28 cellular contexts compared by ENCODE assay signal in the genomic region with DNA sequence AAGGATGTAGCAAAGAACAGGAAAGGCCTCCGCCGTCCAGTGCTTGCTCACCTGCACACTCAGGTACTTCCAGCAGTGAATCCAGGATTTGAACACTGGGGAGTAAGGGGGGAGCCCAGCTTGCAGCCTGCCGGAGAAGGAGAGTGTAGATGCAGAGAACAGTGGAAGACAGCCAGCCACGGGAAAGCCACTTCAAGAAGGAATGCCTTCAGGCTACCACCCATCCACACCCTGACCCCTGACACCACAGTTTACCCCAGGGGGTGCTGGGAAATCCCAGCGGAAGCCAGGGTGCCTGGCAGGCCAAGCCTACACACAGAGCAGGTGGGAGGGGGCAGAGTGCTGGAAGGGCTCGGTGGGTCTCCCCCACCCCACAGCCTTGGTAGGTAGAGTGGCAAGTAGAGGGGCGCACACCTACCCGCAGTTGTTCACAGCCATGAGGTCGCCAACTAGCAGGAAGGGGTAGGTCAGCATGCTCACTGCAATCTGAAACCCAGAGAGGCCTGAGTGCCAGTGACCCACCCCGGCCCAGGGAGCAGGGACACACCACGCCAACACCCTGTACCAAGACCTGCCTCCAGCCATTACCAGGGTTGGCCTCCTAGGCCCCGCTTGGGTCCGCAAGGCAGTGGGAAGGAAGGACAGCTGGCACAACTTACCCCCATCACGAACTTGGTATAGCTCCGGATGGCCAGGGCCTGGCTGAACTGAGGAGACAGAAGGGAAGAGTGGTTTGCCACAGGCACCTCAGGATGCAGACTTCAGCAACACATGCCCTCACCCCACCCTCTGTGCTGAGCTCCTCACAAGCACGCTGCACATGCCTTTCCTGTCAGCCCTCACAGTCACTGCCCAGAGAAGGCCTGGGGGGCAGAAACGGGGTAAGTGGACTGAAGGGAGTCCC. TPM values are rescaled to one million over a fixed set of nuclear protein-coding genes. Genes with fewer than 3 reads are reported as not detected.
DNase-seq lines count a peak whose midpoint lies in the region; ATAC-seq, FAIRE-seq and TF ChIP-seq lines count a peak whose summit lies in the region.
"Had no signal": no experiment of that assay in that cellular context is flagged by ENCODE, and none has a peak within 500 bp of the region (broad histone marks: within the 10 kb centered on the region; RNA-seq: fewer than 3 reads in every experiment).

No MANE protein-coding gene starts in this region.

- H3K4me3 ChIP-seq in SK-N-SH (ENCODE audit: low read depth in 2 of 2, low read length in 1 of 2), result no peak overlapping the region
- H3K4me3 ChIP-seq in BLaER1, result no peak overlapping the region
- no peak overlapping the region for H3K4me3 ChIP-seq in astrocyte (ENCODE audit: insufficient read depth, low read depth, low read length)
- H3K4me3 ChIP-seq in neuronal stem cell (ENCODE audit: low read length in 2 of 2), result peak overlapping the region in 1 of 2 donors; percentile 27
- no peak overlapping the region for H3K4me3 ChIP-seq in PC-3 (ENCODE audit: low read length)
- H3K4me3 ChIP-seq: mucosa of descending colon had no signal

- no peaks in the 10 kb centered on the region for H3K9me3 Mint-ChIP-seq in astrocyte (ENCODE audit: unreplicated experiment)
- no peaks in the 10 kb centered on the region for H3K9me3 Mint-ChIP-seq in activated CD4-positive, alpha-beta T cell treated with anti-CD3 and anti-CD28 coated beads, Interleukin-2, amount 10 ng/mL, durations not matched to agents 24 days and 14 days
- H3K9me3 Mint-ChIP-seq: CD8-positive, alpha-beta memory T cell; central memory CD8-positive, alpha-beta T cell; H9; neural crest cell had no signal

- H3K23ac ChIP-seq in neuronal stem cell (ENCODE audit: low read depth, low read length, poor library complexity), result peak overlapping the region; percentile 10

- no peak overlapping the region for H3K18ac ChIP-seq in neuronal stem cell (ENCODE audit: low read length)

- TF ChIP-seq CTCF in SK-N-SH (IDR thresholded peaks at IDR 0.05) (no peak), astrocyte (IDR thresholded peaks at IDR 0.05; ENCODE audit: insufficient read depth, low read depth, low read length) (no peak), PC-3 (conservative IDR thresholded peaks at IDR 0.05; ENCODE audit: low read depth, low read length) (no peak)

- no peaks in the 10 kb centered on the region for H3K4me1 ChIP-seq in SK-N-SH (ENCODE audit: control insufficient read depth in 1 of 2, insufficient read depth in 2 of 2, low read depth in 1 of 2, low read length in 1 of 2)
- peaks cover 43% of the 10 kb centered on the region for H3K4me1 ChIP-seq in BLaER1
- H3K4me1 ChIP-seq in astrocyte (ENCODE audit: insufficient read depth, low read length), result no peaks in the 10 kb centered on the region
- no peaks in the 10 kb centered on the region for H3K4me1 ChIP-seq in neuronal stem cell (ENCODE audit: control insufficient read depth in 2 of 2, insufficient read depth in 1 of 2, low read depth in 1 of 2, low read length in 2 of 2)
- H3K4me1 ChIP-seq in PC-3 (ENCODE audit: insufficient read depth, low read length), result no peaks in the 10 kb centered on the region

- H2AFZ ChIP-seq in SK-N-SH (ENCODE audit: low read depth) (no peak overlapping the region), astrocyte (ENCODE audit: low read depth, low read length) (no peak overlapping the region), neuronal stem cell (ENCODE audit: low read length) (no peak overlapping the region), PC-3 (ENCODE audit: low read length) (no peak overlapping the region)

- no peaks in the 10 kb centered on the region for H3K9me3 ChIP-seq in SK-N-SH
- no peaks in the 10 kb centered on the region for H3K9me3 ChIP-seq in BLaER1
- H3K9me3 ChIP-seq in astrocyte (ENCODE audit: insufficient read depth, low read depth, low read length), result no peaks in the 10 kb centered on the region
- H3K9me3 ChIP-seq in neuronal stem cell (replicated peaks in 1 of 2; ENCODE audit: control insufficient read depth in 2 of 2, insufficient read depth in 1 of 2, low read depth in 1 of 2, low read length in 2 of 2), result no peaks in the 10 kb centered on the region
- no peaks in the 10 kb centered on the region for H3K9me3 ChIP-seq in PC-3 (ENCODE audit: low read length)
- H3K9me3 ChIP-seq: mucosa of descending colon had no signal

- peaks cover 6% of the 10 kb centered on the region for H3K4me1 Mint-ChIP-seq in astrocyte (ENCODE audit: low read depth, unreplicated experiment)
- no peaks in the 10 kb centered on the region for H3K4me1 Mint-ChIP-seq in activated CD4-positive, alpha-beta T cell treated with anti-CD3 and anti-CD28 coated beads, Interleukin-2, amount 10 ng/mL, durations not matched to agents 24 days and 14 days
- H3K4me1 Mint-ChIP-seq: central memory CD8-positive, alpha-beta T cell; H9; neural crest cell had no signal

- H3K27me3 ChIP-seq in SK-N-SH (ENCODE audit: insufficient read depth), result no peaks in the 10 kb centered on the region
- no peaks in the 10 kb centered on the region for H3K27me3 ChIP-seq in BLaER1
- no peaks in the 10 kb centered on the region for H3K27me3 ChIP-seq in astrocyte (ENCODE audit: insufficient read depth, low read length)
- H3K27me3 ChIP-seq in neuronal stem cell (ENCODE audit: control insufficient read depth in 3 of 3, insufficient read depth in 3 of 3, low read depth in 1 of 3, low read length in 3 of 3), result no peaks in the 10 kb centered on the region
- no peaks in the 10 kb centered on the region for H3K27me3 ChIP-seq in PC-3 (ENCODE audit: low read length)

- no peak for TF ChIP-seq RAD21 in SK-N-SH (IDR thresholded peaks at IDR 0.05; ENCODE audit: low read length)

- no peak overlapping the region for H2BK12ac ChIP-seq in neuronal stem cell (ENCODE audit: low read length)

- H4K8ac ChIP-seq in neuronal stem cell (ENCODE audit: low read depth, low read length), result no peak overlapping the region

- peak overlapping the region; percentile 3 to 39; a peak in 1 of 4 replicates for H3K27ac ChIP-seq in SK-N-SH (ENCODE audit: low read depth in 2 of 2, low read length in 1 of 2)
- H3K27ac ChIP-seq in BLaER1, result peak overlapping the region; percentile 24; the same call in 1 of the 2 replicates
- no peak overlapping the region for H3K27ac ChIP-seq in astrocyte (ENCODE audit: low read depth, low read length)
- no peak overlapping the region for H3K27ac ChIP-seq in neuronal stem cell (replicated peaks; ENCODE audit: low read length)
- no peak overlapping the region for H3K27ac ChIP-seq in PC-3 (ENCODE audit: low read length)
- H3K27ac ChIP-seq: 22Rv1 had no signal

- no peak overlapping the region for H2BK120ac ChIP-seq in neuronal stem cell (ENCODE audit: low read depth, low read length)

- H3K4ac ChIP-seq in neuronal stem cell (ENCODE audit: low read length), result no peak overlapping the region

- no peaks in the 10 kb centered on the region for H3K79me1 ChIP-seq in neuronal stem cell (ENCODE audit: low read depth, low read length)

- CTCF ChIA-PET in SK-N-SH (lab: Yijun Ruan, JAX) (interaction anchor here (1.2 to 4.3 kb wide), 2 partner anchors 48 to 85 kb away, joined by 5 to 13 read pairs; no protein-coding TSS in a partner anchor), PC-3 (lab: Charles Lee) (no interaction called here)

- peaks cover 27% of the 10 kb centered on the region for H3K36me3 Mint-ChIP-seq in astrocyte (ENCODE audit: low read depth, unreplicated experiment)
- peaks cover 64% of the 10 kb centered on the region for H3K36me3 Mint-ChIP-seq in activated CD4-positive, alpha-beta T cell treated with anti-CD3 and anti-CD28 coated beads, Interleukin-2, amount 10 ng/mL, durations not matched to agents 24 days and 14 days (ENCODE audit: low read depth)

- H4K20me1 ChIP-seq in SK-N-SH (ENCODE audit: insufficient read depth) (peaks cover 6% of the 10 kb centered on the region; the same call in 1 of the 2 replicates), BLaER1 (peaks cover 80% of the 10 kb centered on the region), astrocyte (ENCODE audit: insufficient read depth, low read length) (peaks cover 53% of the 10 kb centered on the region), PC-3 (ENCODE audit: low read length) (no peaks in the 10 kb centered on the region)

- peak overlapping the region; percentile 6 for H2BK5ac ChIP-seq in neuronal stem cell (ENCODE audit: low read length)

- peak overlapping the region; percentile 15 for H3K4me3 Mint-ChIP-seq in astrocyte (ENCODE audit: unreplicated experiment)
- H3K4me3 Mint-ChIP-seq in activated CD4-positive, alpha-beta T cell treated with anti-CD3 and anti-CD28 coated beads, Interleukin-2, amount 10 ng/mL, durations not matched to agents 24 days and 14 days, result no peak overlapping the region
- H3K4me3 Mint-ChIP-seq: CD8-positive, alpha-beta memory T cell; central memory CD8-positive, alpha-beta T cell; H9; neural crest cell had no signal

- H3K79me2 ChIP-seq in SK-N-SH (ENCODE audit: insufficient read depth) (no peaks in the 10 kb centered on the region), astrocyte (ENCODE audit: insufficient read depth, low read length) (no peaks in the 10 kb centered on the region), PC-3 (ENCODE audit: low read length) (no peaks in the 10 kb centered on the region)

- H3K4me2 ChIP-seq in SK-N-SH, result no peak overlapping the region
- H3K4me2 ChIP-seq in BLaER1, result no peak overlapping the region
- H3K4me2 ChIP-seq in astrocyte (ENCODE audit: low read length), result no peak overlapping the region
- no peak overlapping the region for H3K4me2 ChIP-seq in neuronal stem cell (ENCODE audit: insufficient read depth, low read length, poor library complexity, severe bottlenecking)
- H3K4me2 ChIP-seq in PC-3 (ENCODE audit: low read length), result no peak overlapping the region

- POLR2A ChIA-PET in SK-N-SH (lab: Yijun Ruan, JAX), result no interaction called here
- POLR2A ChIA-PET in PC-3 (lab: Charles Lee; ENCODE audit: unreplicated experiment), result no interaction called here

- H3K9ac ChIP-seq in SK-N-SH (no peak overlapping the region), BLaER1 (peak overlapping the region; percentile 27; the same call in 1 of the 2 replicates), astrocyte (ENCODE audit: low read length) (no peak overlapping the region), neuronal stem cell (ENCODE audit: low read depth, low read length, poor library complexity) (no peak overlapping the region), PC-3 (ENCODE audit: low read length) (no peak overlapping the region)

- DNase-seq in SK-N-SH (no peak), astrocyte (ENCODE audit: low read depth) (no peak), neuronal stem cell (ENCODE audit: low spot score) (no peak), PC-3 (no peak), NCI-H345 (lab: John Stamatoyannopoulos, UW) (no peak)
- no peak for DNase-seq in activated CD4-positive, alpha-beta T cell treated with anti-CD3 and anti-CD28 coated beads, Interleukin-2, amount 10 ng/mL, durations not matched to agents 24 days and 14 days
- DNase-seq: activated CD4-positive, alpha-beta T cell treated with anti-CD3 and anti-CD28 coated beads for 48 hours; activated CD8-positive, alpha-beta memory T cell treated with anti-CD3 and anti-CD28 coated beads, Interleukin-2, amount 50 U/mL, for 48 hours; activated gamma-delta T cell treated with Interleukin-2 at 50 U/mL for 16 hours; CD8-positive, alpha-beta memory T cell; H9; head of caudate nucleus; Kasumi-1; mucosa of descending colon; NCI-H1048; NCI-H187; NCI-H2227 treated with DMSO at 0.1 percent for 48 hours; NCI-H748 treated with DMSO at 0.1 percent for 48 hours; SHP77 had no signal

- H3K9me2 ChIP-seq in SK-N-SH (no peaks in the 10 kb centered on the region), PC-3 (replicated peaks; ENCODE audit: low read length) (no peaks in the 10 kb centered on the region)

- intact Hi-C loops in activated CD4-positive, alpha-beta T cell treated with anti-CD3 and anti-CD28 coated beads, Interleukin-2, amount 10 ng/mL, durations not matched to agents 24 days and 14 days (cut with micrococcal nuclease), result no loop called here
- intact Hi-C loops in PC-3 (cut with micrococcal nuclease), result no loop called here

- peak overlapping the region; percentile 82 for H3K27ac Mint-ChIP-seq in astrocyte (ENCODE audit: unreplicated experiment)
- H3K27ac Mint-ChIP-seq in activated CD4-positive, alpha-beta T cell treated with anti-CD3 and anti-CD28 coated beads, Interleukin-2, amount 10 ng/mL, durations not matched to agents 24 days and 14 days, result no peak overlapping the region

- peaks cover 48 to 83% of the 10 kb centered on the region in 2 experiments for H3K36me3 ChIP-seq in SK-N-SH (replicated peaks in 1 of 2; ENCODE audit: control insufficient read depth in 1 of 2, insufficient read depth in 2 of 2, low read length in 1 of 2)
- peaks cover 94% of the 10 kb centered on the region for H3K36me3 ChIP-seq in BLaER1
- H3K36me3 ChIP-seq in astrocyte (ENCODE audit: insufficient read depth, low read length), result peaks cover 63% of the 10 kb centered on the region
- H3K36me3 ChIP-seq in neuronal stem cell (replicated peaks in 1 of 2; ENCODE audit: control insufficient read depth in 2 of 2, insufficient read depth in 2 of 2, low read length in 2 of 2), result peaks cover 69 to 92% of the 10 kb centered on the region in 2 donors
- peaks cover 77% of the 10 kb centered on the region for H3K36me3 ChIP-seq in PC-3 (ENCODE audit: low read depth, low read length)

- H3F3A ChIP-seq in SK-N-SH (replicated peaks; ENCODE audit: insufficient read depth), result peaks cover 16% of the 10 kb centered on the region
- H3F3A ChIP-seq in PC-3 (ENCODE audit: low read length, unreplicated experiment), result no peaks in the 10 kb centered on the region

- no peak overlapping the region for H4K91ac ChIP-seq in neuronal stem cell (ENCODE audit: low read depth, low read length, poor library complexity)

- no TSS peak for BruUV-seq in PC-3 (replicated peaks; lab: Mats Ljungman, UMichigan)

- no peak overlapping the region for H2AK5ac ChIP-seq in neuronal stem cell (ENCODE audit: low read depth, low read length)

- no peak for TF ChIP-seq EP300 in SK-N-SH (IDR thresholded peaks at IDR 0.05; ENCODE audit: borderline replicate concordance in 1 of 2, low read depth in 1 of 2, low read length in 1 of 2)

- no peak overlapping the region for H3K14ac ChIP-seq in neuronal stem cell (ENCODE audit: low read length)

- 94% methylated on average over 12 of the region's 17 CpGs for WGBS in SK-N-SH (ENCODE audit: low lambda C conversion rate)
- no CpG with 5 or more reads among the region's 17 CpGs for WGBS in neuronal stem cell (ENCODE audit: extremely low coverage in 2 of 2, insufficient read length in 2 of 2, insufficient replicate concordance in 1 of 2), 2 donors

- H3K27me3 Mint-ChIP-seq in astrocyte (ENCODE audit: low read depth, unreplicated experiment), result no peaks in the 10 kb centered on the region
- H3K27me3 Mint-ChIP-seq in activated CD4-positive, alpha-beta T cell treated with anti-CD3 and anti-CD28 coated beads, Interleukin-2, amount 10 ng/mL, durations not matched to agents 24 days and 14 days, result no peaks in the 10 kb centered on the region
- H3K27me3 Mint-ChIP-seq: CD8-positive, alpha-beta memory T cell; central memory CD8-positive, alpha-beta T cell had no signal

- ATAC-seq in SK-N-SH treated with all-trans-retinoic acid at 6 μM for 48 hours (no peak), PC-3 (no peak)
- ATAC-seq: left lobe of liver had no signal

- no peak overlapping the region for H2BK15ac ChIP-seq in neuronal stem cell (ENCODE audit: low read length)

- FAIRE-seq in astrocyte (lab: Jason Lieb, UNC), result no peak
- FAIRE-seq: G401.6, TTC549 had no signal

RNA-seq across cellular contexts. Expression of gene PI16, which starts 15.7 kb away (rescaled TPM):
- 0.02 TPM in 1 of 2 replicates, not detected in the other for polyA plus RNA-seq in SK-N-SH (2012; rRNA removed)
- polyA plus RNA-seq in SK-N-SH (2012; cell fraction: cytosol; rRNA removed), result not detected in 2 replicates
- polyA plus RNA-seq in SK-N-SH (2012; cell fraction: nucleus; rRNA removed), result 0.15 and 0.17 TPM in 2 replicates
- not detected in 2 replicates for total RNA-seq in astrocyte
- polyA plus RNA-seq in neuronal stem cell (2013, experiment 1 of 2), result 0.10 TPM
- 0.12 TPM for polyA plus RNA-seq in neuronal stem cell (2013, experiment 2 of 2)
- total RNA-seq in activated CD4-positive, alpha-beta T cell treated with anti-CD3 and anti-CD28 coated beads, Interleukin-2, amount 10 ng/mL, durations not matched to agents 24 days and 14 days, result not detected in 2 replicates
- 0.07 TPM in 1 of 2 replicates, not detected in the other for total RNA-seq in PC-3 (2014; rRNA removed)
- total RNA-seq: H9, left lobe of liver, neural crest cell had no signal

RNA-seq across cellular contexts. Expression of gene MTCH1, which starts 15.8 kb away (rescaled TPM):
- 137 and 151 TPM in 2 replicates for polyA plus RNA-seq in SK-N-SH (2012; rRNA removed)
- 105 and 130 TPM in 2 replicates for polyA plus RNA-seq in SK-N-SH (2012; cell fraction: cytosol; rRNA removed)
- 211 and 216 TPM in 2 replicates for polyA plus RNA-seq in SK-N-SH (2012; cell fraction: nucleus; rRNA removed)
- total RNA-seq in astrocyte (286 and 311 TPM in 2 replicates), PC-3 (2014; rRNA removed) (253 and 264 TPM in 2 replicates)
- polyA plus RNA-seq in neuronal stem cell (2013, experiment 1 of 2), result 125 TPM
- polyA plus RNA-seq in neuronal stem cell (2013, experiment 2 of 2), result 118 TPM
- total RNA-seq in activated CD4-positive, alpha-beta T cell treated with anti-CD3 and anti-CD28 coated beads, Interleukin-2, amount 10 ng/mL, durations not matched to agents 24 days and 14 days, result 119 TPM in 2 replicates

RNA-seq across cellular contexts. Expression of gene FGD2, which starts 35.2 kb away (rescaled TPM):
- not detected in 2 replicates for polyA plus RNA-seq in SK-N-SH (2012; rRNA removed)
- 0.01 TPM in 1 of 2 replicates, not detected in the other for polyA plus RNA-seq in SK-N-SH (2012; cell fraction: cytosol; rRNA removed)
- 0.13 and 0.16 TPM in 2 replicates for polyA plus RNA-seq in SK-N-SH (2012; cell fraction: nucleus; rRNA removed)
- total RNA-seq in astrocyte (not detected in 2 replicates), PC-3 (2014; rRNA removed) (0.35 and 0.44 TPM in 2 replicates)
- polyA plus RNA-seq in neuronal stem cell (2013, experiment 1 of 2), result 0.04 TPM
- 0.03 TPM for polyA plus RNA-seq in neuronal stem cell (2013, experiment 2 of 2)
- total RNA-seq in activated CD4-positive, alpha-beta T cell treated with anti-CD3 and anti-CD28 coated beads, Interleukin-2, amount 10 ng/mL, durations not matched to agents 24 days and 14 days, result 0.57 and 0.58 TPM in 2 replicates
- total RNA-seq: dermis microvascular lymphatic vessel endothelial cell, neural crest cell had no signal

Comparison
In these comparisons a context has a peak if more than half of its experiments do, and no peak if none do; other contexts are left out.
1. H3K27ac ChIP-seq: peak in SK-N-SH (2 of 2) and BLaER1 (single experiment); none in astrocyte (single experiment), neuronal stem cell (single experiment) and PC-3 (single experiment).